ENCODE assay signal across 1 cellular context in genomic region chr2:169716938-169717690, GRCh38.
TF ChIP-seq lines count a peak whose summit lies in the region.

No MANE protein-coding gene starts in this region.

TF ChIP-seq in HepG2, 621 proteins besides CTCF, POLR2A, EP300 and RAD21 (continued from another document and continues in another):
- TF ChIP-seq BATF2 (CRISPR knock-in tag; IDR thresholded peaks at IDR 0.05): no peak
- no peak for TF ChIP-seq IKZF1 (IDR thresholded peaks at IDR 0.05)
- no peak for TF ChIP-seq ZNF230 (CRISPR knock-in tag; IDR thresholded peaks at IDR 0.05)
- no peak for TF ChIP-seq STAT5B (CRISPR knock-in tag; IDR thresholded peaks at IDR 0.05)
- TF ChIP-seq ZNF446 (CRISPR knock-in tag; IDR thresholded peaks at IDR 0.05): no peak
- no peak for TF ChIP-seq ZNF136 (CRISPR knock-in tag; IDR thresholded peaks at IDR 0.05; ENCODE audit: low read depth)
- TF ChIP-seq KIAA2018 (CRISPR knock-in tag; IDR thresholded peaks at IDR 0.05; ENCODE audit: borderline replicate concordance): no peak
- no peak for TF ChIP-seq HINFP (CRISPR knock-in tag; IDR thresholded peaks at IDR 0.05; ENCODE audit: low read depth)
- no peak for TF ChIP-seq ZBTB21 (CRISPR knock-in tag; IDR thresholded peaks at IDR 0.05)
- no peak for TF ChIP-seq ZSCAN31 (CRISPR knock-in tag; IDR thresholded peaks at IDR 0.05; ENCODE audit: low read depth)
- TF ChIP-seq ASH2L (IDR thresholded peaks at IDR 0.05; ENCODE audit: insufficient read length, low read depth, low read length): no peak
- TF ChIP-seq LBX2 (CRISPR knock-in tag; IDR thresholded peaks at IDR 0.05; ENCODE audit: borderline replicate concordance): no peak
- peak; percentile 52 for TF ChIP-seq ZEB1 (IDR thresholded peaks at IDR 0.05; ENCODE audit: insufficient replicate concordance, low read depth)
- TF ChIP-seq ZNF572 (CRISPR knock-in tag; IDR thresholded peaks at IDR 0.05): no peak
- no peak for TF ChIP-seq STAG1 (CRISPR knock-in tag; IDR thresholded peaks at IDR 0.05)
- TF ChIP-seq ZNF280D (CRISPR knock-in tag; IDR thresholded peaks at IDR 0.05): no peak
- TF ChIP-seq NFYC (CRISPR knock-in tag; IDR thresholded peaks at IDR 0.05): no peak
- TF ChIP-seq BCL3 (CRISPR knock-in tag; IDR thresholded peaks at IDR 0.05): peak; percentile 44; the same call in 1 of the 2 replicates
- peak; percentile 81; the same call in 1 of the 2 replicates for TF ChIP-seq HMG20A (CRISPR knock-in tag; IDR thresholded peaks at IDR 0.05; ENCODE audit: borderline replicate concordance)
- TF ChIP-seq SMARCC2 (IDR thresholded peaks at IDR 0.05): no peak
- no peak for TF ChIP-seq ZNF180 (CRISPR knock-in tag; IDR thresholded peaks at IDR 0.05; ENCODE audit: borderline replicate concordance, low read depth)
- 0 out of 2 replicates have a peak, but pooled peaks have one; percentile 66 for TF ChIP-seq KDM1A (CRISPR knock-in tag; IDR thresholded peaks at IDR 0.05)
- no peak for TF ChIP-seq NKX3-1 (CRISPR knock-in tag; IDR thresholded peaks at IDR 0.05)
- no peak for TF ChIP-seq TOE1 (CRISPR knock-in tag; IDR thresholded peaks at IDR 0.05)
- TF ChIP-seq ZNF891 (CRISPR knock-in tag; IDR thresholded peaks at IDR 0.05): no peak
- TF ChIP-seq ZNF496 (CRISPR knock-in tag; IDR thresholded peaks at IDR 0.05; ENCODE audit: insufficient replicate concordance): no peak
- TF ChIP-seq ZNF3 (CRISPR knock-in tag; IDR thresholded peaks at IDR 0.05): no peak
- TF ChIP-seq ZBTB26 (CRISPR knock-in tag; IDR thresholded peaks at IDR 0.05; ENCODE audit: borderline replicate concordance): no peak
- peak; percentile 41; the same call in 1 of the 2 replicates for TF ChIP-seq MAZ (IDR thresholded peaks at IDR 0.05; ENCODE audit: borderline replicate concordance, low read depth, low read length)
- TF ChIP-seq MAZ (CRISPR knock-in tag; IDR thresholded peaks at IDR 0.05; ENCODE audit: low read depth): no peak; the same call in 1 of the 2 replicates
- TF ChIP-seq SSRP1 (CRISPR knock-in tag; IDR thresholded peaks at IDR 0.05): no peak
- peak; percentile 89 for TF ChIP-seq FOXO1 (CRISPR knock-in tag; IDR thresholded peaks at IDR 0.05)
- no peak for TF ChIP-seq ZNF670 (CRISPR knock-in tag; IDR thresholded peaks at IDR 0.05; ENCODE audit: borderline replicate concordance)
- peak; percentile 72 for TF ChIP-seq ZBTB38 (CRISPR knock-in tag; IDR thresholded peaks at IDR 0.05)
- TF ChIP-seq ZFP36 (IDR thresholded peaks at IDR 0.05; ENCODE audit: borderline replicate concordance, low read depth, low read length, partially characterized antibody): no peak
- no peak for TF ChIP-seq ZNF263 (CRISPR knock-in tag; IDR thresholded peaks at IDR 0.05)
- TF ChIP-seq E2F1 (CRISPR knock-in tag; IDR thresholded peaks at IDR 0.05): no peak
- TF ChIP-seq ZUFSP (CRISPR knock-in tag; IDR thresholded peaks at IDR 0.05; ENCODE audit: borderline replicate concordance): no peak
- TF ChIP-seq MIER3 (CRISPR knock-in tag; IDR thresholded peaks at IDR 0.05; ENCODE audit: borderline replicate concordance): peak; percentile 57; the same call in 1 of the 2 replicates
- TF ChIP-seq PCBP1 (IDR thresholded peaks at IDR 0.05; ENCODE audit: borderline replicate concordance, low read depth, low read length): no peak
- no peak for TF ChIP-seq MEIS2 (CRISPR knock-in tag; IDR thresholded peaks at IDR 0.05)
- TF ChIP-seq HDAC1 (CRISPR knock-in tag; IDR thresholded peaks at IDR 0.05): peak; percentile 63
- TF ChIP-seq TIGD3 (CRISPR knock-in tag; IDR thresholded peaks at IDR 0.05; ENCODE audit: borderline replicate concordance): no peak
- no peak for TF ChIP-seq ZNF598 (CRISPR knock-in tag; IDR thresholded peaks at IDR 0.05; ENCODE audit: borderline replicate concordance)
- peak; percentile 24; the same call in 1 of the 2 replicates for TF ChIP-seq THAP11 (CRISPR knock-in tag; IDR thresholded peaks at IDR 0.05)
